Comparison of ENCODE assay signal across 14 cellular contexts in the genomic region with DNA sequence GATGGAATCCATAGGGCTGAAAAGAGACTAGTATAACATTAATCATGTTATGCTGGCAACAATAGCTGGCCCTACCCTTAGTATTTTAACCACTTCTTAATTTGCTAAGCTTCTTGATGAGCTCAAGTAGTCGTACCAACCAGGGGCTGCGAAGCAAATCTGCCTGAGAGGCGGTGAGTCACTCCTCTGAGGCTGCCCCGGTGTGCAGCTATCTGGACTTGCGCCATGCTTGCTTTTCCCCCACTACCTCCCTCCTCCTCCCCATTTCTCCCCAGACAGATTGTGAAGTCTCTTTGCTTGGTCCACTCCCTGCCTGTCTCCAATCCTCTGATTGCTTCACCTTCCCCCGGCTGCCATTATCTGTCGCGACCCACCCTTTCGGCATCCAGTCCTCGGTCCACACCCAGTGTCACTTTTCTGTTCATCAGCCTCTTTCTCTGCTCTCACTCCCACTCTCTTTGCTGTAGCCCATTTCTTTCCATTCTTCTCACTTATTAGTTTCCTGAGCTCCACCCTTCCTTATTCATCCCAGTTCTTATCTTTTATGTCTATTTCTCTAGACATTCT. TPM values are rescaled to one million over a fixed set of nuclear protein-coding genes. Genes with fewer than 3 reads are reported as not detected.
DNase-seq lines count a peak whose midpoint lies in the region; ATAC-seq, FAIRE-seq and TF ChIP-seq lines count a peak whose summit lies in the region.
"Had no signal": no experiment of that assay in that cellular context is flagged by ENCODE, and none has a peak within 500 bp of the region (broad histone marks: within the 10 kb centered on the region; RNA-seq: fewer than 3 reads in every experiment).

No MANE protein-coding gene starts in this region.

- no peak for FAIRE-seq in A549 (lab: Jason Lieb, UNC)
- peak; percentile 56 for FAIRE-seq in K562 (lab: Jason Lieb, UNC)

- H2AFZ ChIP-seq in K562 (ENCODE audit: low read depth, low read length) = no peak overlapping the region
- H2AFZ ChIP-seq in hepatocyte = no peak overlapping the region

- in situ Hi-C loops in K562 (cut with MboI) (loop anchor here (25.0 kb wide), 2 partner anchors 438 to 1763 kb away; partner anchors contain the start of gene CEP152), GM13976 (cut with MboI; ENCODE audit: low sequenced_read_pairs, unreplicated experiment) (loop anchor here (25.0 kb wide), 3 partner anchors 263 to 588 kb away; partner anchors contain the start of genes CEP152, FBN1 and SHC4)

- H3K27ac ChIP-seq in A549 (peak overlapping the region in 1 of 2 experiments; percentile 64; a peak in 3 of 6 replicates), K562 (ENCODE audit: extremely low read depth, low read depth, low read length) (no peak overlapping the region), hepatocyte (no peak overlapping the region)
- H3K27ac ChIP-seq: BLaER1, HL-60, Peyer's patch had no signal

- BruUV-seq in K562 (replicated peaks; lab: Mats Ljungman, UMichigan) = no TSS peak

- POLR2A ChIA-PET in A549 (lab: Yijun Ruan, JAX) = no interaction called here
- POLR2A ChIA-PET in K562 (lab: Yijun Ruan, JAX) = no interaction called here

- CTCF ChIA-PET in A549 (lab: Yijun Ruan, JAX) = interaction anchor here (0.6 kb wide), 1 partner anchor 16 kb away, joined by 4 read pairs; no protein-coding TSS in a partner anchor
- CTCF ChIA-PET in K562 (lab: Yijun Ruan, JAX; ENCODE audit: low intra/inter-chr PET ratio) = no interaction called here

- H3K9me1 ChIP-seq in K562 (ENCODE audit: control insufficient read depth, insufficient read depth, low read length) = no peaks in the 10 kb centered on the region

- no peaks in the 10 kb centered on the region for H3K9me3 ChIP-seq in A549
- no peaks in the 10 kb centered on the region; the same call in 1 of the 2 replicates for H3K9me3 ChIP-seq in K562 (replicated peaks; ENCODE audit: control insufficient read depth, insufficient read depth, low read depth, low read length)
- H3K9me3 ChIP-seq in hepatocyte (ENCODE audit: low read depth) = no peaks in the 10 kb centered on the region
- H3K9me3 ChIP-seq: Peyer's patch had no signal

- 17% methylated on average over 10 of the region's 10 CpGs for WGBS in A549 (ENCODE audit: missing lambda C conversion rate)
- WGBS in K562 (ENCODE audit: insufficient coverage, low coverage, missing lambda C conversion rate) = 0% methylated on average over 7 of the region's 10 CpGs
- WGBS in hepatocyte (ENCODE audit: low lambda C conversion rate, missing lambda C conversion rate) = 90% methylated on average over 10 of the region's 10 CpGs

- H3K4me3 ChIP-seq in A549 = peak overlapping the region; percentile 30; the same call in 1 of the 3 replicates
- H3K4me3 ChIP-seq in K562 = no peak overlapping the region
- H3K4me3 ChIP-seq in hepatocyte = no peak overlapping the region
- H3K4me3 ChIP-seq: BLaER1, Peyer's patch had no signal

- no peak for TF ChIP-seq POLR2A in A549 (IDR thresholded peaks at IDR 0.05; ENCODE audit: low read length)
- no peak for TF ChIP-seq POLR2A in K562 (conservative IDR thresholded peaks at IDR 0.05)

- H3K36me3 ChIP-seq in K562 (ENCODE audit: control insufficient read depth, insufficient read depth, low read length) = no peaks in the 10 kb centered on the region
- no peaks in the 10 kb centered on the region for H3K36me3 ChIP-seq in hepatocyte (replicated peaks; ENCODE audit: insufficient read depth, low read depth)
- H3K36me3 ChIP-seq: BLaER1, Peyer's patch had no signal

- TF ChIP-seq EP300 in A549 (IDR thresholded peaks at IDR 0.05) = no peak
- no peak for TF ChIP-seq EP300 in K562 (IDR thresholded peaks at IDR 0.05; ENCODE audit: low read length)

- H3K4me1 ChIP-seq in A549 (peaks cover 11% of the 10 kb centered on the region; the same call in 2 of the 3 replicates), K562 (replicated peaks in 1 of 2; ENCODE audit: control insufficient read depth in 2 of 2, insufficient read depth in 2 of 2, low read length in 2 of 2) (peaks cover 4 to 6% of the 10 kb centered on the region in 2 experiments; a peak in 2 of 5 replicates), hepatocyte (ENCODE audit: insufficient read depth) (no peaks in the 10 kb centered on the region)
- H3K4me1 ChIP-seq: BLaER1, Peyer's patch had no signal

- H3K79me2 ChIP-seq in K562 (ENCODE audit: control insufficient read depth, insufficient read depth, low read length) (no peaks in the 10 kb centered on the region), hepatocyte (no peaks in the 10 kb centered on the region)

- peaks cover 4 to 8% of the 10 kb centered on the region in 2 experiments; a peak in 4 of 5 replicates for H3K27me3 ChIP-seq in K562 (ENCODE audit: control insufficient read depth in 2 of 2, insufficient read depth in 2 of 2, low read length in 2 of 2)
- no peaks in the 10 kb centered on the region for H3K27me3 ChIP-seq in hepatocyte
- H3K27me3 ChIP-seq: BLaER1, Peyer's patch had no signal

- H3K4me2 ChIP-seq in A549 (peak overlapping the region; percentile 79), K562 (ENCODE audit: insufficient read depth, low read length) (peak overlapping the region; percentile 16; the same call in 1 of the 2 replicates), hepatocyte (no peak overlapping the region)
- H3K4me2 ChIP-seq: BLaER1 had no signal

- TF ChIP-seq CTCF in A549 (IDR thresholded peaks at IDR 0.05) = no peak
- no peak for TF ChIP-seq CTCF in K562 (IDR thresholded peaks at IDR 0.05 in 2 of 3, conservative IDR thresholded peaks at IDR 0.05 in 1 of 3; ENCODE audit: insufficient read depth in 2 of 3, low read depth in 1 of 3, low read length in 3 of 3)
- TF ChIP-seq CTCF in hepatocyte (IDR thresholded peaks at IDR 0.05; ENCODE audit: poor library complexity) = no peak
- TF ChIP-seq CTCF in GM13976 (IDR thresholded peaks at IDR 0.05; ENCODE audit: borderline replicate concordance, control extremely low read depth, extremely low read depth, insufficient read depth, missing control alignments) = no peak

- intact Hi-C loops in K562 (cut with micrococcal nuclease) = no loop called here

- peak; percentile 78 to 80 for ATAC-seq in A549
- peak; percentile 76 for ATAC-seq in K562

- H4K20me1 ChIP-seq in K562 (replicated peaks; ENCODE audit: control insufficient read depth, insufficient read depth, low read length) (no peaks in the 10 kb centered on the region), hepatocyte (ENCODE audit: insufficient read depth, poor library complexity, severe bottlenecking) (no peaks in the 10 kb centered on the region)
- H4K20me1 ChIP-seq: BLaER1 had no signal

- no peaks in the 10 kb centered on the region for H3K9me2 ChIP-seq in hepatocyte (replicated peaks; ENCODE audit: insufficient read depth)

- peak; percentile 18 to 31 for DNase-seq in A549 (ENCODE audit: low read depth in 1 of 2, low spot score in 1 of 2)
- DNase-seq in HT1080 (ENCODE audit: low read depth) = peak; percentile 88
- peak in 2 of 4 experiments; percentile 46 to 47 for DNase-seq in K562 (ENCODE audit: extremely low read depth in 1 of 4, low spot score in 3 of 4)
- DNase-seq in hepatocyte (ENCODE audit: low spot score) = peak; percentile 15
- no peak for DNase-seq in stimulated activated CD4-positive, alpha-beta T cell treated with anti-CD3 and anti-CD28 coated beads, Interleukin-4, amount 100 ng/mL, for 24 hours
- no peak for DNase-seq in GM13976 (ENCODE audit: low spot score)
- no peak for DNase-seq in NCI-H2171 treated with DMSO at 0.1 percent for 48 hours (lab: John Stamatoyannopoulos, UW)
- no peak for DNase-seq in activated gamma-delta T cell (lab: John Stamatoyannopoulos, UW)
- DNase-seq: activated CD4-positive, CD25-positive, alpha-beta regulatory T cell treated with anti-CD3 and anti-CD28 coated beads, Interleukin-2, amount 50 U/mL, for 72 hours; endodermal cell; NCI-H187 treated with DMSO at 0.1 percent for 48 hours; Peyer's patch had no signal

- no peak overlapping the region for H3K9ac ChIP-seq in K562 (ENCODE audit: insufficient read depth in 1 of 2, low read depth in 2 of 2, low read length in 2 of 2)
- H3K9ac ChIP-seq: BLaER1 had no signal

- TF ChIP-seq RAD21 in A549 (conservative IDR thresholded peaks at IDR 0.05 in 1 of 2, IDR thresholded peaks at IDR 0.05 in 1 of 2) (no peak), K562 (CRISPR knock-in tag; conservative IDR thresholded peaks at IDR 0.05 in 1 of 2, IDR thresholded peaks at IDR 0.05 in 1 of 2) (no peak)

TF ChIP-seq in A549, 52 proteins besides CTCF, POLR2A, EP300 and RAD21 (continues in another document):
- TF ChIP-seq BHLHE40 (IDR thresholded peaks at IDR 0.05; ENCODE audit: low read depth, low read length) = no peak
- no peak for TF ChIP-seq TFCP2L1 (CRISPR knock-in tag; IDR thresholded peaks at IDR 0.05)

RNA-seq across cellular contexts. Expression of gene DUT, which starts 42.7 kb away (rescaled TPM):
- 47.8 and 89.1 TPM in 2 replicates for polyA plus RNA-seq in A549 (2011; rRNA removed)
- polyA plus RNA-seq in A549 (2012; cell fraction: cytosol; rRNA removed) = 49.2 and 53.0 TPM in 2 replicates
- polyA plus RNA-seq in A549 (2012; cell fraction: nucleus; rRNA removed) = 38.5 and 48.3 TPM in 2 replicates
- polyA plus RNA-seq in A549 (2017; fragmentation: RNase III; extraction: RNeasy Plus Mini Kit Qiagen cat#74134 plus additional on column Dnase treatment) = 105 to 114 TPM (median 110 TPM) in 3 replicates
- polyA minus RNA-seq in A549 (2011; rRNA and poly(A)+ RNA removed) = 6.9 and 7.0 TPM in 2 replicates
- total RNA-seq in HT1080 (2014; rRNA removed; shearing (Covaris generic)) = 132 and 160 TPM in 2 replicates
- 161 and 165 TPM in 2 replicates for polyA plus RNA-seq in HT1080 (2015; cell fraction: cytosol; rRNA removed)
- 140 and 170 TPM in 2 replicates for polyA plus RNA-seq in HT1080 (2015; cell fraction: nucleus; rRNA removed)
- 37.5 and 40.5 TPM in 2 replicates for total RNA-seq in K562 (2011; cell fraction: chromatin; rRNA removed; ENCODE audit: low replicate concordance)
- 17.5 and 34.1 TPM in 2 replicates for total RNA-seq in K562 (2011; cell fraction: nucleolus; rRNA removed)
- total RNA-seq in K562 (2011; cell fraction: nucleoplasm; rRNA removed) = 25.6 and 36.2 TPM in 2 replicates
- 93.1 and 104 TPM in 2 replicates for total RNA-seq in K562 (2014; rRNA removed)
- total RNA-seq in K562 (2014; rRNA removed; fragmentation: Illumina TruSeq; extraction: Trizol) = 96.7 and 126 TPM in 2 replicates
- total RNA-seq in K562 (2015; rRNA removed; fragmentation: Illumina TruSeq; extraction: Trizol) = 76.0 and 81.4 TPM in 2 replicates
- 235 TPM in 2 replicates for total RNA-seq in K562 (2021)
- 73.2 and 94.9 TPM in 2 replicates for polyA plus RNA-seq in K562 (2011; rRNA removed)
- polyA plus RNA-seq in K562 (2011; cell fraction: cytosol; rRNA removed) = 59.1 and 96.2 TPM in 2 replicates
- polyA plus RNA-seq in K562 (2011; cell fraction: nucleus; rRNA removed) = 77.0 and 84.4 TPM in 2 replicates
- 132 and 177 TPM in 2 replicates for polyA plus RNA-seq in K562 (2012)
- 111 and 112 TPM in 2 replicates for polyA plus RNA-seq in K562 (2014; fragmentation: Illumina TruSeq; extraction: Trizol)
- 10 to 100 TPM; 13.9 to 16.7 TPM for polyA plus RNA-seq in K562 (2014; fragmentation: Nextera tagmentation; extraction: Ambion mirVana)
- polyA plus RNA-seq in K562 (2014; rRNA removed) = 124 and 139 TPM in 2 replicates
- 37.0 and 42.3 TPM in 2 replicates for polyA minus RNA-seq in K562 (2011; rRNA and poly(A)+ RNA removed)
- polyA minus RNA-seq in K562 (2011; cell fraction: cytosol; rRNA and poly(A)+ RNA removed) = 53.9 and 58.8 TPM in 2 replicates
- polyA minus RNA-seq in K562 (2011; cell fraction: nucleus; rRNA and poly(A)+ RNA removed) = 30.0 and 41.5 TPM in 2 replicates
- 45.1 and 50.9 TPM in 2 replicates for total RNA-seq in hepatocyte
- polyA plus RNA-seq in hepatocyte = 65.9 and 70.4 TPM in 2 replicates

Comparison
In these comparisons a context has a peak if more than half of its experiments do, and no peak if none do; other contexts are left out.
1. DNase-seq: peak in A549 (2 of 2), HT1080 (single experiment) and hepatocyte (single experiment); none in stimulated activated CD4-positive, alpha-beta T cell treated with anti-CD3 and anti-CD28 coated beads, Interleukin-4, amount 100 ng/mL, for 24 hours (single experiment), GM13976 (single experiment), NCI-H2171 treated with DMSO at 0.1 percent for 48 hours (single experiment) and activated gamma-delta T cell (single experiment).
2. Of the 35 proteins assayed by ChIP-seq in both K562 and A549: peak only in K562: CEBPB; only in A549: none; in both: none; in neither: 32; mixed calls (peak in some experiments, not most) for 2.